ENCODE assay signal across 1 cellular context in the genomic region with DNA sequence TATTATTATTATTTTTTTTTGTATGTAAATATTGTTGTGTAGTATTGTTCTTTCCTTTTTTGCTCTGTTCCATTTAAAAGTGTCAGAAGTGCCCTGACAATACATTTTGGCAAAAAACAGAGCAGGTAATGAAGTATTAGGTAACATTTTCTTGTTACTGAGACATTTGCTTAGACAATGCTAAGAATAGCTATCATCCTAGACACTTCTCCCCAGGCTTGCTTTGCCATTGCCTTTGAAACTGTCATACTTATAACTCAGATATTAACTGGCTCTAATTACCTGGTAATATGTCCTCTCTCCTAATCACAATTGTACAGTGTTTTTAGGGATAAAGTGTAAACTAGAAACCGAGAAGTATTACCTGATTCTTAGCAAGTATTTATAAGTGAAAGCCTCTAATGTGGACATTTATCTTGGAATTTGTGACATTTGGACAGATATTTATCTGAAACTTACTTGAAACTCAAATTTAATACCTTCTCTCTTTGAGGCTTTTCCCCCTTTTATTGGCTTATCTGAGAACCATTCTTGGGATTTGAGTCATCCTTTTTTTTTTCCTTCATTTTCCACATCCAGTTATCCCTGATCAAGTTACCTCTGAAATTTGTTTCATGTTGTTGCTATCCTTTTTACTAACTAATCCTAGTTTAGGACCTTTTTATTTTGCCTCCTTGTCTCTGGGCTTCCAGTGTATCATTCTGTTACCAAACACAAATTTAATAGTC.
TF ChIP-seq lines count a peak whose summit lies in the region.

No MANE protein-coding gene starts in this region.

TF ChIP-seq in HEK293, 187 proteins besides CTCF, POLR2A, EP300 and RAD21 (continued from another document):
- TF ChIP-seq, protein P1, sequence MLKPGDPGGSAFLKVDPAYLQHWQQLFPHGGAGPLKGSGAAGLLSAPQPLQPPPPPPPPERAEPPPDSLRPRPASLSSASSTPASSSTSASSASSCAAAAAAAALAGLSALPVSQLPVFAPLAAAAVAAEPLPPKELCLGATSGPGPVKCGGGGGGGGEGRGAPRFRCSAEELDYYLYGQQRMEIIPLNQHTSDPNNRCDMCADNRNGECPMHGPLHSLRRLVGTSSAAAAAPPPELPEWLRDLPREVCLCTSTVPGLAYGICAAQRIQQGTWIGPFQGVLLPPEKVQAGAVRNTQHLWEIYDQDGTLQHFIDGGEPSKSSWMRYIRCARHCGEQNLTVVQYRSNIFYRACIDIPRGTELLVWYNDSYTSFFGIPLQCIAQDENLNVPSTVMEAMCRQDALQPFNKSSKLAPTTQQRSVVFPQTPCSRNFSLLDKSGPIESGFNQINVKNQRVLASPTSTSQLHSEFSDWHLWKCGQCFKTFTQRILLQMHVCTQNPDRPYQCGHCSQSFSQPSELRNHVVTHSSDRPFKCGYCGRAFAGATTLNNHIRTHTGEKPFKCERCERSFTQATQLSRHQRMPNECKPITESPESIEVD (tag by site-specific recombination; IDR thresholded peaks at IDR 0.05), result peak; percentile 80
- 0 out of 2 replicates have a peak, but pooled peaks have one; percentile 29 for TF ChIP-seq ZXDB (tag by site-specific recombination; IDR thresholded peaks at IDR 0.05)
